Comparison of ENCODE assay signal across 1 cellular context in genomic region chr1:24878775-24879742, GRCh38.
TF ChIP-seq lines count a peak whose summit lies in the region.

No MANE protein-coding gene starts in this region.

TF ChIP-seq in SK-N-SH, 30 proteins besides CTCF, POLR2A, EP300 and RAD21 (continued from another document):
- no peak for TF ChIP-seq RCOR1 (IDR thresholded peaks at IDR 0.05; ENCODE audit: low read length)
- TF ChIP-seq POLR2AphosphoS5 (IDR thresholded peaks at IDR 0.05; ENCODE audit: low read depth, low read length) = no peak
- TF ChIP-seq YY1 (IDR thresholded peaks at IDR 0.05; ENCODE audit: low read depth) = no peak
- peak; percentile 41 for TF ChIP-seq NFIC (IDR thresholded peaks at IDR 0.05; ENCODE audit: borderline replicate concordance)
- no peak for TF ChIP-seq SIN3A (IDR thresholded peaks at IDR 0.05; ENCODE audit: borderline replicate concordance, low read depth, low read length)
- TF ChIP-seq FOXJ3 (CRISPR knock-in tag; IDR thresholded peaks at IDR 0.05) = no peak
- no peak for TF ChIP-seq GATA2 (CRISPR knock-in tag; IDR thresholded peaks at IDR 0.05)
- no peak for TF ChIP-seq REST (IDR thresholded peaks at IDR 0.05; ENCODE audit: low read depth, low read length)
- no peak for TF ChIP-seq GABPA (IDR thresholded peaks at IDR 0.05; ENCODE audit: low read depth)
- TF ChIP-seq MXI1 (IDR thresholded peaks at IDR 0.05; ENCODE audit: low read depth, low read length) = no peak
- TF ChIP-seq CHD2 (IDR thresholded peaks at IDR 0.05; ENCODE audit: low read length, partially characterized antibody) = no peak
